ENCODE assay signal across 16 cellular contexts in genomic region chr21:36792505-36792967, GRCh38.
A peak's percentile ranks its signal among the peaks of the same experiment; 100 is the strongest.
DNase-seq lines count a peak whose midpoint lies in the region; ATAC-seq and TF ChIP-seq lines count a peak whose summit lies in the region.
"Had no signal": no experiment of that assay in that cellular context is flagged by ENCODE, and none has a peak within 500 bp of the region (broad histone marks: within the 10 kb centered on the region; RNA-seq: fewer than 3 reads in every experiment).

No MANE protein-coding gene starts in this region.

- no peaks in the 10 kb centered on the region for H3K27me3 Mint-ChIP-seq in activated T-cell treated with anti-CD3 and anti-CD28 coated beads, Interleukin-2, amount 50 U/mL, for 72 hours (ENCODE audit: low read depth)
- H3K27me3 Mint-ChIP-seq: activated naive CD4-positive, alpha-beta T cell treated with anti-CD3 and anti-CD28 coated beads, Interleukin-2, amount 50 U/mL, for 24 hours; dendritic cell treated with granulocyte-macrophage colony-stimulating factor and Interleukin-4, amounts not matched to agents 40 ng/mL and 50 ng/mL, for 4 days; natural killer cell treated with Interleukin-12 subunit alpha and Interleukin-12 subunit beta and Interleukin-15 and Interleukin-18, amount 100 ng/mL, for 72 hours had no signal

- H3K27ac Mint-ChIP-seq in activated T-cell treated with anti-CD3 and anti-CD28 coated beads, Interleukin-2, amount 50 U/mL, for 72 hours: no peak overlapping the region
- H3K27ac Mint-ChIP-seq: activated naive CD4-positive, alpha-beta T cell treated with anti-CD3 and anti-CD28 coated beads, Interleukin-2, amount 50 U/mL, for 24 hours; dendritic cell treated with granulocyte-macrophage colony-stimulating factor and Interleukin-4, amounts not matched to agents 40 ng/mL and 50 ng/mL, for 4 days; natural killer cell treated with Interleukin-12 subunit alpha and Interleukin-12 subunit beta and Interleukin-15 and Interleukin-18, amount 100 ng/mL, for 72 hours had no signal

- H3K4me1 ChIP-seq in breast epithelium (no peaks in the 10 kb centered on the region), gastrocnemius medialis (peaks cover 5 to 6% of the 10 kb centered on the region in 2 donors)
- H3K4me1 ChIP-seq: BE2C, gastroesophageal sphincter had no signal

- peaks cover 2 to 3% of the 10 kb centered on the region in 2 donors for H3K36me3 Mint-ChIP-seq in activated T-cell treated with anti-CD3 and anti-CD28 coated beads, Interleukin-2, amount 50 U/mL, for 72 hours (ENCODE audit: insufficient read depth in 2 of 2)

- peaks cover 4% of the 10 kb centered on the region for H3K4me1 Mint-ChIP-seq in activated T-cell treated with anti-CD3 and anti-CD28 coated beads, Interleukin-2, amount 50 U/mL, for 72 hours (ENCODE audit: low read depth)
- H3K4me1 Mint-ChIP-seq: activated naive CD4-positive, alpha-beta T cell treated with anti-CD3 and anti-CD28 coated beads, Interleukin-2, amount 50 U/mL, for 24 hours had no signal

- peaks cover 4 to 9% of the 10 kb centered on the region in 2 donors for H3K9me3 ChIP-seq in breast epithelium
- no peaks in the 10 kb centered on the region for H3K9me3 ChIP-seq in gastrocnemius medialis
- H3K9me3 ChIP-seq: BE2C had no signal

- ATAC-seq in activated T-cell treated with anti-CD3 and anti-CD28 coated beads, Interleukin-2, amount 50 U/mL, for 72 hours (replicated peaks in 1 of 2): peak; percentile 76 to 91
- ATAC-seq in gastrocnemius medialis (peak; percentile 99), HG02840 (IDR thresholded peaks at IDR 0.05; ENCODE audit: low FRiP score, unreplicated experiment) (no peak)
- ATAC-seq: gastroesophageal sphincter had no signal

- DNase-seq in activated T-cell treated with anti-CD3 and anti-CD28 coated beads, Interleukin-2, amount 50 U/mL, for 72 hours: peak; percentile 2 to 5
- DNase-seq in activated T-cell treated with anti-CD3 and anti-CD28 coated beads, Interleukin-2, amount 50 U/mL, for 1 hour: no peak
- peak; percentile 8 for DNase-seq in NB4 (ENCODE audit: low read depth)
- DNase-seq in breast epithelium (ENCODE audit: low spot score in 2 of 2): peak in 1 of 2 donors; percentile 50
- DNase-seq in gastrocnemius medialis: peak; percentile 69 to 71
- no peak for DNase-seq in SIG-M5 (lab: John Stamatoyannopoulos, UW)
- no peak for DNase-seq in HuH-7.5 (ENCODE audit: low spot score)
- DNase-seq: activated CD4-positive, alpha-beta T cell treated with anti-CD3 and anti-CD28 coated beads, Interleukin-2, amount 50 U/mL, for 4 hours; NCI-H526 had no signal

- H3K27ac ChIP-seq in breast epithelium (peak overlapping the region; percentile 63 to 81), gastrocnemius medialis (peak overlapping the region in 3 of 4 donors; percentile 18 to 65 (median 63))
- H3K27ac ChIP-seq: gastroesophageal sphincter, skin epidermis had no signal

- in situ Hi-C loops in gastrocnemius medialis (cut with MboI; ENCODE audit: low sequenced_read_pairs in 4 of 4): no loop called here

- H3K27me3 ChIP-seq in breast epithelium (no peaks in the 10 kb centered on the region), gastrocnemius medialis (no peaks in the 10 kb centered on the region)
- H3K27me3 ChIP-seq: BE2C, gastroesophageal sphincter had no signal

- H3K9me3 Mint-ChIP-seq in activated T-cell treated with anti-CD3 and anti-CD28 coated beads, Interleukin-2, amount 50 U/mL, for 72 hours: peaks cover 1 to 2% of the 10 kb centered on the region in 2 donors
- H3K9me3 Mint-ChIP-seq: activated naive CD4-positive, alpha-beta T cell treated with anti-CD3 and anti-CD28 coated beads, Interleukin-2, amount 50 U/mL, for 24 hours; natural killer cell treated with Interleukin-12 subunit alpha and Interleukin-12 subunit beta and Interleukin-15 and Interleukin-18, amount 100 ng/mL, for 72 hours had no signal

- TF ChIP-seq CTCF in NB4 (IDR thresholded peaks at IDR 0.05; ENCODE audit: low read depth, low read length): no peak
- TF ChIP-seq CTCF in breast epithelium (IDR thresholded peaks at IDR 0.05): no peak
- TF ChIP-seq CTCF in gastrocnemius medialis (IDR thresholded peaks at IDR 0.05 in 4 of 5, conservative IDR thresholded peaks at IDR 0.05 in 1 of 5): no peak

- TF ChIP-seq POLR2A in NB4 (IDR thresholded peaks at IDR 0.05; ENCODE audit: extremely low read depth, insufficient read length): no peak
- no peak for TF ChIP-seq POLR2A in breast epithelium (IDR thresholded peaks at IDR 0.05)
- TF ChIP-seq POLR2A in gastrocnemius medialis (IDR thresholded peaks at IDR 0.05): no peak

- H3K4me3 Mint-ChIP-seq in activated T-cell treated with anti-CD3 and anti-CD28 coated beads, Interleukin-2, amount 50 U/mL, for 72 hours: no peak overlapping the region
- H3K4me3 Mint-ChIP-seq: activated naive CD4-positive, alpha-beta T cell treated with anti-CD3 and anti-CD28 coated beads, Interleukin-2, amount 50 U/mL, for 24 hours; dendritic cell treated with granulocyte-macrophage colony-stimulating factor and Interleukin-4, amounts not matched to agents 40 ng/mL and 50 ng/mL, for 4 days; natural killer cell treated with Interleukin-12 subunit alpha and Interleukin-12 subunit beta and Interleukin-15 and Interleukin-18, amount 100 ng/mL, for 72 hours had no signal

- intact Hi-C loops in breast epithelium (cut with DNase I; ENCODE audit: low total_unique reads): no loop called here
- intact Hi-C loops in gastrocnemius medialis (cut with DNase I; ENCODE audit: low total_unique reads): loop anchor here (2.0 kb wide), 1 partner anchor 42 kb away; no protein-coding TSS in a partner anchor

- H3K4me3 ChIP-seq in NB4 (ENCODE audit: low read depth, low read length) (no peak overlapping the region), breast epithelium (no peak overlapping the region), gastrocnemius medialis (peak overlapping the region in 1 of 4 donors; percentile 18)
- H3K4me3 ChIP-seq: gastroesophageal sphincter, skin epidermis had no signal

- no peaks in the 10 kb centered on the region for H3K36me3 ChIP-seq in breast epithelium
- H3K36me3 ChIP-seq in gastrocnemius medialis: no peaks in the 10 kb centered on the region
- H3K36me3 ChIP-seq: BE2C, gastroesophageal sphincter had no signal

Comparison
In these comparisons a context has a peak if more than half of its experiments do, and no peak if none do; other contexts are left out.
1. DNase-seq: peak in activated T-cell treated with anti-CD3 and anti-CD28 coated beads, Interleukin-2, amount 50 U/mL, for 72 hours (2 of 2), NB4 (single experiment) and gastrocnemius medialis (2 of 2); none in activated T-cell treated with anti-CD3 and anti-CD28 coated beads, Interleukin-2, amount 50 U/mL, for 1 hour (single experiment), SIG-M5 (single experiment) and HuH-7.5 (single experiment).